In genomic region chr1:93345633-93346471, GRCh38 we compare ENCODE assay signal across 8 cellular contexts. TPM values are rescaled to one million over a fixed set of nuclear protein-coding genes. Genes with fewer than 3 reads are reported as not detected.
DNase-seq lines count a peak whose midpoint lies in the region; ATAC-seq and TF ChIP-seq lines count a peak whose summit lies in the region.

Gene DR1 (plus strand): TSS chr1:93345907. CDS start chr1:93346646, 739 bp downstream.

- H3K36me3 Mint-ChIP-seq in CD4-positive, CD25-positive, alpha-beta regulatory T cell = peaks cover 5% of the 10 kb centered on the region
- H3K36me3 Mint-ChIP-seq in activated CD4-positive, alpha-beta memory T cell treated with anti-CD3 and anti-CD28 coated beads for 36 hours = peaks cover 25% of the 10 kb centered on the region

- under 1% methylated on average over 81 of the region's 81 CpGs for WGBS in liver

- peak; percentile 84 to 87 for ATAC-seq in CD4-positive, CD25-positive, alpha-beta regulatory T cell (ENCODE audit: low read depth in 2 of 2)
- ATAC-seq in GM19397 (IDR thresholded peaks at IDR 0.05; ENCODE audit: unreplicated experiment) (peak; percentile 75), HG03565 (IDR thresholded peaks at IDR 0.05; ENCODE audit: unreplicated experiment) (peak; percentile 58)

- H3K27ac ChIP-seq in CD4-positive, CD25-positive, alpha-beta regulatory T cell (ENCODE audit: insufficient read depth, low read length, poor library complexity, severe bottlenecking) = peak within 1 kb of the TSS; percentile 95
- H3K27ac ChIP-seq in liver (ENCODE audit: low read depth in 1 of 2, low read length in 2 of 2) = peak within 1 kb of the TSS; percentile 62 to 95

- CTCF ChIA-PET in activated CD4-positive, alpha-beta memory T cell treated with anti-CD3 and anti-CD28 coated beads for 36 hours (lab: Charles Lee) = interaction anchor here (1.1 to 2.7 kb wide), 5 partner anchors 9 to 564 kb away, joined by 3 to 26 read pairs (median 4); partner anchors contain the start of gene GCLM

- TF ChIP-seq CTCF in liver (IDR thresholded peaks at IDR 0.05; ENCODE audit: low read depth, low read length, missing input control) = no peak

- H3K4me3 ChIP-seq in CD4-positive, CD25-positive, alpha-beta regulatory T cell (ENCODE audit: low read depth, low read length) = peak within 1 kb of the TSS; percentile 96
- peak within 1 kb of the TSS; percentile 74 to 81 (median 78) for H3K4me3 ChIP-seq in liver (ENCODE audit: low read depth in 1 of 3, low read length in 3 of 3)

- peaks cover 35% of the 10 kb centered on the region for H3K4me1 ChIP-seq in CD4-positive, CD25-positive, alpha-beta regulatory T cell (ENCODE audit: control insufficient read depth, insufficient read depth, low read length, poor library complexity, severe bottlenecking)
- peaks cover 2 to 34% (median 16%) of the 10 kb centered on the region in 4 donors for H3K4me1 ChIP-seq in liver (ENCODE audit: control insufficient read depth in 4 of 4, insufficient read depth in 4 of 4, low read length in 3 of 4)

- peak; percentile 30 to 54 for TF ChIP-seq RAD21 in liver (IDR thresholded peaks at IDR 0.05)

- H3K9ac ChIP-seq in liver (ENCODE audit: low read depth in 1 of 2, low read length in 2 of 2) = peak within 1 kb of the TSS; percentile 89 to 96

- no peaks in the 10 kb centered on the region for H3K27me3 ChIP-seq in CD4-positive, CD25-positive, alpha-beta regulatory T cell (ENCODE audit: control insufficient read depth, insufficient read depth, low read length)
- no peaks in the 10 kb centered on the region for H3K27me3 ChIP-seq in liver (ENCODE audit: control insufficient read depth in 4 of 4, insufficient read depth in 4 of 4, low read length in 3 of 4)

- H3K36me3 ChIP-seq in CD4-positive, CD25-positive, alpha-beta regulatory T cell (ENCODE audit: control insufficient read depth, insufficient read depth, low read length) = no peaks in the 10 kb centered on the region
- H3K36me3 ChIP-seq in liver (ENCODE audit: control insufficient read depth in 4 of 4, insufficient read depth in 3 of 4, low read depth in 1 of 4, low read length in 3 of 4) = no peaks in the 10 kb centered on the region

- no peaks in the 10 kb centered on the region for H3K27me3 Mint-ChIP-seq in CD4-positive, CD25-positive, alpha-beta regulatory T cell
- H3K27me3 Mint-ChIP-seq in activated CD4-positive, alpha-beta memory T cell treated with anti-CD3 and anti-CD28 coated beads for 36 hours = no peaks in the 10 kb centered on the region

- POLR2A ChIA-PET in activated CD4-positive, alpha-beta memory T cell treated with anti-CD3 and anti-CD28 coated beads for 36 hours (lab: Charles Lee) = interaction anchor here (0.6 to 2.6 kb wide), 14 partner anchors 9 to 1582 kb away, joined by 3 to 15 read pairs (median 5); partner anchors contain the start of genes DNTTIP2 and MTF2

- H3K27ac Mint-ChIP-seq in CD4-positive, CD25-positive, alpha-beta regulatory T cell = peak within 1 kb of the TSS; percentile 99
- peak within 1 kb of the TSS; percentile 98 for H3K27ac Mint-ChIP-seq in activated CD4-positive, alpha-beta memory T cell treated with anti-CD3 and anti-CD28 coated beads for 36 hours

- DNase-seq in CD4-positive, CD25-positive, alpha-beta regulatory T cell = peak; percentile 86 to 93 (median 89)
- peak; percentile 86 for DNase-seq in NCI-H774 (lab: John Stamatoyannopoulos, UW)
- DNase-seq in activated CD4-positive, alpha-beta memory T cell treated with anti-CD3 and anti-CD28 coated beads for 36 hours = peak; percentile 95
- peak; percentile 75 to 92 for DNase-seq in dermis microvascular lymphatic vessel endothelial cell (ENCODE audit: low read depth in 2 of 2)
- DNase-seq in stimulated activated CD4-positive, alpha-beta T cell treated with anti-CD3 and anti-CD28 coated beads, Interleukin-4, amount 100 ng/mL, for 1 hour = peak; percentile 93

- peak within 1 kb of the TSS; percentile 97 to 99 (median 98) for H3K4me3 Mint-ChIP-seq in CD4-positive, CD25-positive, alpha-beta regulatory T cell
- peak within 1 kb of the TSS; percentile 94 for H3K4me3 Mint-ChIP-seq in activated CD4-positive, alpha-beta memory T cell treated with anti-CD3 and anti-CD28 coated beads for 36 hours

- intact Hi-C loops in activated CD4-positive, alpha-beta memory T cell treated with anti-CD3 and anti-CD28 coated beads for 36 hours (cut with micrococcal nuclease) = loop anchor here (1.0 to 5.0 kb wide), 9 partner anchors 41 to 1071 kb away; partner anchors contain the start of genes ABCD3, CCDC18, DIPK1A and DNTTIP2

- no peaks in the 10 kb centered on the region for H3K9me3 ChIP-seq in CD4-positive, CD25-positive, alpha-beta regulatory T cell (ENCODE audit: control insufficient read depth in 2 of 2, low read length in 2 of 2)
- no peaks in the 10 kb centered on the region for H3K9me3 ChIP-seq in liver (ENCODE audit: control insufficient read depth in 4 of 4, low read length in 3 of 4)

- no peaks in the 10 kb centered on the region for H3K9me3 Mint-ChIP-seq in CD4-positive, CD25-positive, alpha-beta regulatory T cell
- H3K9me3 Mint-ChIP-seq in activated CD4-positive, alpha-beta memory T cell treated with anti-CD3 and anti-CD28 coated beads for 36 hours = no peaks in the 10 kb centered on the region

- peaks cover 15 to 46% (median 32%) of the 10 kb centered on the region in 4 donors for H3K4me1 Mint-ChIP-seq in CD4-positive, CD25-positive, alpha-beta regulatory T cell
- peaks cover 22% of the 10 kb centered on the region for H3K4me1 Mint-ChIP-seq in activated CD4-positive, alpha-beta memory T cell treated with anti-CD3 and anti-CD28 coated beads for 36 hours (ENCODE audit: low read depth)

TF ChIP-seq in liver, 16 proteins besides CTCF, POLR2A, EP300 and RAD21 (continues in another document):
- TF ChIP-seq GABPA (IDR thresholded peaks at IDR 0.05 in 1 of 2, conservative IDR thresholded peaks at IDR 0.05 in 1 of 2) (peak; percentile 85 to 97), ATF3 (IDR thresholded peaks at IDR 0.05) (no peak), JUND (IDR thresholded peaks at IDR 0.05) (peak in 1 of 2 donors; percentile 16), MAX (IDR thresholded peaks at IDR 0.05) (peak; percentile 91), REST (IDR thresholded peaks at IDR 0.05) (peak; percentile 75), TAF1 (conservative IDR thresholded peaks at IDR 0.05) (peak; percentile 93), EGR1 (IDR thresholded peaks at IDR 0.05; ENCODE audit: low read depth in 2 of 2) (peak; percentile 83 to 92), YY1 (IDR thresholded peaks at IDR 0.05) (peak; percentile 89), NR2F2 (IDR thresholded peaks at IDR 0.05) (no peak), HNF4A (conservative IDR thresholded peaks at IDR 0.05) (no peak), ZBTB33 (IDR thresholded peaks at IDR 0.05) (peak; percentile 51), FOXA2 (IDR thresholded peaks at IDR 0.05) (no peak), HNF4G (IDR thresholded peaks at IDR 0.05) (no peak)

RNA-seq across cellular contexts. Expression of gene DR1, which starts in this region (rescaled TPM):
- 85.4 TPM for total RNA-seq in CD4-positive, CD25-positive, alpha-beta regulatory T cell
- polyA plus RNA-seq in CD4-positive, CD25-positive, alpha-beta regulatory T cell = 10 to 100 TPM; 69.5 to 83.5 (median 74.6) TPM
- total RNA-seq in activated CD4-positive, alpha-beta memory T cell treated with anti-CD3 and anti-CD28 coated beads for 36 hours = 10 to 100 TPM; 74.9 to 77.4 TPM
- total RNA-seq in dermis microvascular lymphatic vessel endothelial cell (13.0 and 16.2 TPM in 2 replicates), liver (10 to 100 TPM; 13.5 to 20.5 TPM)
- 10 to 100 TPM in 1 of 2 donors, 1 to 10 TPM in 1; 9.4 to 10.9 TPM for polyA plus RNA-seq in liver

Comparison
In these comparisons a context has a peak if more than half of its experiments do, and no peak if none do; other contexts are left out.
1. Peak in every context shown above with its lines: DNase-seq, ATAC-seq, H3K4me3 ChIP-seq and H3K27ac ChIP-seq.
2. RNA of gene DR1 (polyA plus RNA-seq): 69.5 to 83.5 TPM in CD4-positive, CD25-positive, alpha-beta regulatory T cell; 9.4 to 10.9 TPM in liver; every median in the first group is over 4 times any median in the second.